8 cellular contexts compared by ENCODE assay signal in the genomic region with DNA sequence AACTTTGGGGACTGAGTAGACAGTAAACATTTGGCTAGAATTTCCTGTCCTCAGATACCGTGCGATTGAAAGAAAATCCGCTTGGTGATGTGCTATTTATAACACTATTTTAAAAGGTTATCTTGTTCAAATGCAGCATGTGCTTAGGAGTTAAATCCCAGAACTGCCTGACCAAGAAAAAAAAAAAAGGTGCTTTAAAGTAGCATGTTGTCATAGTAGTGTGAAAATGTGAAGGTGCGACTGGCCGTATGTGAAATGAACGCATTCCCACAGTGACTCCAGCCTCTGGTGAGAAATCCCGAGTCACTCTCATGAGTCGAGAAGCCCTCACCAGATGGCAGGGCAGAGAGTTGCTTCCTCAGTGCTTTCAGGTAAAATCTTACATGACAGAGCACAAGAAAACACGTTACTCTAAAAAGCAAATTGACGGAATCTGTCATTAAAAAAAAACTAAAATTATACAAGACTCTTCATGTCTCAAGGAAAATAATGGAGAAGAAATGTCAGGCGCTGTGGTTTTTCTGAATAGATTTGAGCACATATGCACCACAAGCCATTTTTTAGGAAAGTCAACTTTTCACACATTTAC. TPM values are rescaled to one million over a fixed set of nuclear protein-coding genes. Genes with fewer than 3 reads are reported as not detected.
DNase-seq lines count a peak whose midpoint lies in the region; ATAC-seq and TF ChIP-seq lines count a peak whose summit lies in the region.

No MANE protein-coding gene starts in this region.

- intact Hi-C loops in PC-3 (cut with micrococcal nuclease), result loop anchor here (10.0 kb wide), 1 partner anchor 391 kb away; no protein-coding TSS in a partner anchor

- peak; percentile 46 for TF ChIP-seq POLR2A in erythroblast (IDR thresholded peaks at IDR 0.05; ENCODE audit: low read length)

- H4K91ac ChIP-seq in trophoblast cell (ENCODE audit: low read depth, low read length), result peak overlapping the region; percentile 55

- no peak overlapping the region for H3K4me2 ChIP-seq in PC-3 (ENCODE audit: low read length)
- H3K4me2 ChIP-seq in trophoblast cell (ENCODE audit: low read length), result no peak overlapping the region

- H2BK120ac ChIP-seq in trophoblast cell (ENCODE audit: insufficient read depth, low read length, poor library complexity), result peak overlapping the region; percentile 29

- H3K23ac ChIP-seq in trophoblast cell (ENCODE audit: low read length), result no peak overlapping the region

- DNase-seq in ELR (ENCODE audit: low read depth) (peak; percentile 69), PC-3 (peak; percentile 23), erythroblast (lab: John Stamatoyannopoulos, UW) (peak; percentile 78 to 87), trophoblast cell (peak; percentile 53 to 54), NCI-H1105 treated with DMSO at 0.1 percent for 48 hours (lab: John Stamatoyannopoulos, UW) (no peak), NCI-H1417 (lab: John Stamatoyannopoulos, UW) (no peak), 8988T (no peak)

- H3K9ac ChIP-seq in PC-3 (ENCODE audit: low read length) (peak overlapping the region; percentile 99), trophoblast cell (ENCODE audit: low read length) (no peak overlapping the region)

- H3K4ac ChIP-seq in trophoblast cell (ENCODE audit: low read depth, low read length), result no peak overlapping the region

- TF ChIP-seq CTCF in PC-3 (conservative IDR thresholded peaks at IDR 0.05; ENCODE audit: low read depth, low read length), result no peak

- H3K4me3 ChIP-seq in PC-3 (ENCODE audit: low read length), result no peak overlapping the region
- H3K4me3 ChIP-seq in trophoblast cell (ENCODE audit: low read depth, low read length), result no peak overlapping the region

- no peak overlapping the region for H2AK5ac ChIP-seq in trophoblast cell (ENCODE audit: low read length)

- no peak overlapping the region for H3K14ac ChIP-seq in trophoblast cell (ENCODE audit: low read length)

- CTCF ChIA-PET in PC-3 (lab: Charles Lee), result no interaction called here

- H3K27me3 ChIP-seq in PC-3 (ENCODE audit: low read length) (no peaks in the 10 kb centered on the region), trophoblast cell (ENCODE audit: insufficient read depth, low read length) (no peaks in the 10 kb centered on the region)

- no peaks in the 10 kb centered on the region for H3K36me3 ChIP-seq in PC-3 (ENCODE audit: low read depth, low read length)
- no peaks in the 10 kb centered on the region for H3K36me3 ChIP-seq in trophoblast cell (ENCODE audit: control insufficient read depth in 1 of 2, insufficient read depth in 2 of 2, low read length in 2 of 2)

- no CpG with 5 or more reads among the region's 11 CpGs for WGBS in trophoblast cell (ENCODE audit: extremely low coverage, insufficient coverage, insufficient read length)

- H3K79me2 ChIP-seq in PC-3 (ENCODE audit: low read length) (no peaks in the 10 kb centered on the region), trophoblast cell (ENCODE audit: control insufficient read depth, insufficient read depth, low read length, poor library complexity) (peaks cover 3% of the 10 kb centered on the region)

- H2AFZ ChIP-seq in PC-3 (ENCODE audit: low read length) (no peak overlapping the region), trophoblast cell (ENCODE audit: insufficient read depth, low read length, poor library complexity) (no peak overlapping the region)

- no peak overlapping the region for H2BK5ac ChIP-seq in trophoblast cell (ENCODE audit: low read depth, low read length, poor library complexity)

- H3F3A ChIP-seq in PC-3 (ENCODE audit: low read length, unreplicated experiment), result peaks cover 3% of the 10 kb centered on the region

- peaks cover 38% of the 10 kb centered on the region for H3K79me1 ChIP-seq in trophoblast cell (ENCODE audit: low read length)

- H4K20me1 ChIP-seq in PC-3 (ENCODE audit: low read length), result no peaks in the 10 kb centered on the region

- no peaks in the 10 kb centered on the region for H3K9me3 ChIP-seq in PC-3 (ENCODE audit: low read length)
- no peaks in the 10 kb centered on the region for H3K9me3 ChIP-seq in trophoblast cell (ENCODE audit: insufficient read depth, low read depth, low read length)

- peaks cover 49% of the 10 kb centered on the region for H3K4me1 ChIP-seq in PC-3 (ENCODE audit: insufficient read depth, low read length)
- peaks cover 18 to 26% of the 10 kb centered on the region in 2 experiments for H3K4me1 ChIP-seq in trophoblast cell (ENCODE audit: control insufficient read depth in 1 of 2, insufficient read depth in 2 of 2, low read length in 2 of 2)

- H3K18ac ChIP-seq in trophoblast cell (ENCODE audit: low read length), result no peak overlapping the region

- no peak overlapping the region for H4K12ac ChIP-seq in trophoblast cell (ENCODE audit: low read depth, low read length)

- peak overlapping the region; percentile 76 for H2BK12ac ChIP-seq in trophoblast cell (ENCODE audit: low read length)

- POLR2A ChIA-PET in PC-3 (lab: Charles Lee; ENCODE audit: unreplicated experiment), result interaction anchor here (0.7 kb wide), 1 partner anchor 768 kb away, joined by 3 read pairs; no protein-coding TSS in a partner anchor

- peak overlapping the region; percentile 100 for H3K27ac ChIP-seq in PC-3 (ENCODE audit: low read length)
- H3K27ac ChIP-seq in trophoblast cell (ENCODE audit: low read depth, low read length), result no peak overlapping the region

- ATAC-seq in PC-3 (no peak), HG03354 (IDR thresholded peaks at IDR 0.05; ENCODE audit: poor library complexity, severe bottlenecking, unreplicated experiment) (no peak)

- BruUV-seq in PC-3 (replicated peaks; lab: Mats Ljungman, UMichigan), result no TSS peak

- H4K8ac ChIP-seq in trophoblast cell (ENCODE audit: low read depth, low read length), result no peak overlapping the region

- no peaks in the 10 kb centered on the region for H3K9me2 ChIP-seq in PC-3 (replicated peaks; ENCODE audit: low read length)

RNA-seq across cellular contexts. Expression of gene KLF6, which starts 18.4 kb away (rescaled TPM):
- 94.5 and 112 TPM in 2 replicates for total RNA-seq in PC-3 (2014; rRNA removed)
- 113 TPM in 2 replicates for polyA plus RNA-seq in trophoblast cell (2013)

Comparison
In these comparisons a context has a peak if more than half of its experiments do, and no peak if none do; other contexts are left out.
1. DNase-seq: peak in ELR (single experiment), PC-3 (single experiment), erythroblast (2 of 2) and trophoblast cell (2 of 2); none in NCI-H1105 treated with DMSO at 0.1 percent for 48 hours (single experiment), NCI-H1417 (0 of 3) and 8988T (single experiment).